8 cellular contexts compared by ENCODE assay signal in genomic region chr12:114668151-114668891, GRCh38. TPM values are rescaled to one million over a fixed set of nuclear protein-coding genes. Genes with fewer than 3 reads are reported as not detected.
DNase-seq lines count a peak whose midpoint lies in the region; ATAC-seq and TF ChIP-seq lines count a peak whose summit lies in the region.

No MANE protein-coding gene starts in this region.

- H3K79me2 ChIP-seq in GM23248 (ENCODE audit: insufficient read depth): peaks cover 35% of the 10 kb centered on the region

- H3K4me3 ChIP-seq in GM23248: peak overlapping the region; percentile 71
- H3K4me3 ChIP-seq in right lobe of liver: peak overlapping the region; percentile 32 to 57 (median 46)

- H4K20me1 ChIP-seq in GM23248 (ENCODE audit: insufficient read depth): no peaks in the 10 kb centered on the region

- in situ Hi-C loops in GM23248 (cut with MboI): loop anchor here (5.0 to 10.0 kb wide), 2 partner anchors 1094 to 1246 kb away; no protein-coding TSS in a partner anchor

- no peaks in the 10 kb centered on the region for H3K9me2 ChIP-seq in GM23248 (ENCODE audit: insufficient read depth)

- ATAC-seq in right lobe of liver (peak; percentile 89 to 93 (median 91)), HG03175 (IDR thresholded peaks at IDR 0.05; ENCODE audit: unreplicated experiment) (no peak)

- peak overlapping the region; percentile 91 for H3K4me2 ChIP-seq in GM23248 (ENCODE audit: unreplicated experiment)

- peak overlapping the region; percentile 89 for H3K9ac ChIP-seq in GM23248

- peaks cover 38% of the 10 kb centered on the region for H3F3A ChIP-seq in GM23248 (ENCODE audit: insufficient read depth)

- peak; percentile 59 for DNase-seq in Ammon's horn (ENCODE audit: low spot score)
- DNase-seq in GM23248: peak; percentile 96
- DNase-seq in NCI-H82 treated with DMSO at 0.1 percent for 48 hours (lab: John Stamatoyannopoulos, UW; ENCODE audit: unreplicated experiment): peak; percentile 52
- DNase-seq in dermis blood vessel endothelial cell: peak; percentile 85
- DNase-seq in right lobe of liver: peak; percentile 87 to 92 (median 92)
- DNase-seq in superior temporal gyrus (ENCODE audit: extremely low spot score): peak; percentile 64
- no peak for DNase-seq in dedifferentiated amniotic fluid mesenchymal stem cell (ENCODE audit: extremely low spot score)

- H2AFZ ChIP-seq in GM23248: peak overlapping the region; percentile 78

- H3K9me3 ChIP-seq in GM23248 (ENCODE audit: low read depth): no peaks in the 10 kb centered on the region
- H3K9me3 ChIP-seq in right lobe of liver: no peaks in the 10 kb centered on the region

- H3K4me1 ChIP-seq in GM23248 (ENCODE audit: insufficient read depth) (peaks cover 26% of the 10 kb centered on the region), right lobe of liver (peaks cover 0 to 19% (median 0%) of the 10 kb centered on the region in 4 donors)

- no peaks in the 10 kb centered on the region for H3K27me3 ChIP-seq in GM23248 (replicated peaks; ENCODE audit: insufficient read depth)
- peaks cover 0 to 6% of the 10 kb centered on the region in 2 donors for H3K27me3 ChIP-seq in right lobe of liver

- H3K36me3 ChIP-seq in GM23248 (ENCODE audit: low read depth) (peaks cover 8% of the 10 kb centered on the region; the same call in 1 of the 2 replicates), right lobe of liver (peaks cover 0 to 16% (median 1%) of the 10 kb centered on the region in 4 donors)

- peak; percentile 55 to 71 (median 56) for TF ChIP-seq CTCF in right lobe of liver (IDR thresholded peaks at IDR 0.05)

- H3K27ac ChIP-seq in GM23248: peak overlapping the region; percentile 96
- H3K27ac ChIP-seq in right lobe of liver: peak overlapping the region in 2 of 3 donors; percentile 65 to 83

- no peak for TF ChIP-seq POLR2A in right lobe of liver (IDR thresholded peaks at IDR 0.05)

- intact Hi-C loops in right lobe of liver (cut with DNase I): loop anchor here (5.0 to 10.0 kb wide), 3 partner anchors 966 to 1246 kb away; no protein-coding TSS in a partner anchor

- WGBS in GM23248 (ENCODE audit: low coverage in 1 of 2, low lambda C conversion rate in 2 of 2, missing lambda C conversion rate in 2 of 2), 2 experiments: 0 to 1% methylated on average over 14 to 46 of the region's 46 CpGs
- WGBS in right lobe of liver (ENCODE audit: insufficient coverage, low coverage, low lambda C conversion rate, missing lambda C conversion rate): 2% methylated on average over 29 of the region's 46 CpGs

RNA-seq across cellular contexts. Expression of gene TBX3, which starts 15.7 kb away (rescaled TPM):
- total RNA-seq in GM23248 (2014; rRNA removed; shearing (Covaris generic)): 25.1 and 34.0 TPM in 2 replicates
- 29.2 TPM in 2 replicates for polyA plus RNA-seq in GM23248 (2016; fragmentation: Nextera tagmentation; extraction: Ambion mirVana)
- total RNA-seq in dermis blood vessel endothelial cell: 2.4 and 2.5 TPM in 2 replicates
- total RNA-seq in right lobe of liver: 10 to 100 TPM; 15.6 to 44.0 (median 27.8) TPM
